ENCODE assay signal across 11 cellular contexts in genomic region chr2:172995323-172996244, GRCh38.
DNase-seq lines count a peak whose midpoint lies in the region; ATAC-seq and TF ChIP-seq lines count a peak whose summit lies in the region.
"Had no signal": no experiment of that assay in that cellular context is flagged by ENCODE, and none has a peak within 500 bp of the region (broad histone marks: within the 10 kb centered on the region; RNA-seq: fewer than 3 reads in every experiment).

No MANE protein-coding gene starts in this region.

- no peaks in the 10 kb centered on the region for H3K9me3 Mint-ChIP-seq in activated CD8-positive, alpha-beta T cell treated with anti-CD3 and anti-CD28 coated beads for 36 hours
- H3K9me3 Mint-ChIP-seq in effector memory CD8-positive, alpha-beta T cell, result no peaks in the 10 kb centered on the region
- H3K9me3 Mint-ChIP-seq: dendritic cell treated with granulocyte-macrophage colony-stimulating factor and Interleukin-4, amounts not matched to agents 40 ng/mL and 50 ng/mL, for 4 days had no signal

- H3K4me1 Mint-ChIP-seq in activated CD8-positive, alpha-beta T cell treated with anti-CD3 and anti-CD28 coated beads for 36 hours (ENCODE audit: low read depth), result no peaks in the 10 kb centered on the region
- H3K4me1 Mint-ChIP-seq in effector memory CD8-positive, alpha-beta T cell (ENCODE audit: low read depth in 2 of 2), result no peaks in the 10 kb centered on the region
- H3K4me1 Mint-ChIP-seq: B cell had no signal

- H3K36me3 Mint-ChIP-seq in activated CD8-positive, alpha-beta T cell treated with anti-CD3 and anti-CD28 coated beads for 36 hours (ENCODE audit: low read depth), result no peaks in the 10 kb centered on the region
- H3K36me3 Mint-ChIP-seq in effector memory CD8-positive, alpha-beta T cell (ENCODE audit: insufficient read depth), result no peaks in the 10 kb centered on the region

- in situ Hi-C loops in astrocyte of the spinal cord (cut with HindIII; ENCODE audit: low sequenced_read_pairs), result no loop called here

- peak; percentile 53 for TF ChIP-seq CTCF in astrocyte of the spinal cord (IDR thresholded peaks at IDR 0.05; ENCODE audit: low read depth, low read length)
- TF ChIP-seq CTCF in activated CD8-positive, alpha-beta T cell treated with anti-CD3 and anti-CD28 coated beads for 36 hours (IDR thresholded peaks at IDR 0.05), result no peak

- intact Hi-C loops in Right ventricle myocardium superior (cut with DNase I), result no loop called here
- intact Hi-C loops in cardiac septum (cut with DNase I), result no loop called here
- intact Hi-C loops in activated CD8-positive, alpha-beta T cell treated with anti-CD3 and anti-CD28 coated beads for 36 hours (cut with micrococcal nuclease), result no loop called here

- H3K4me3 Mint-ChIP-seq in activated CD8-positive, alpha-beta T cell treated with anti-CD3 and anti-CD28 coated beads for 36 hours, result no peak overlapping the region
- no peak overlapping the region for H3K4me3 Mint-ChIP-seq in effector memory CD8-positive, alpha-beta T cell
- H3K4me3 Mint-ChIP-seq: B cell; dendritic cell treated with granulocyte-macrophage colony-stimulating factor and Interleukin-4, amounts not matched to agents 40 ng/mL and 50 ng/mL, for 4 days had no signal

- POLR2A ChIA-PET in activated CD8-positive, alpha-beta T cell treated with anti-CD3 and anti-CD28 coated beads for 36 hours (lab: Charles Lee), result interaction anchor here (0.6 kb wide), 1 partner anchor 93 kb away, joined by 3 read pairs; no protein-coding TSS in a partner anchor

- H3K27me3 Mint-ChIP-seq in activated CD8-positive, alpha-beta T cell treated with anti-CD3 and anti-CD28 coated beads for 36 hours, result no peaks in the 10 kb centered on the region
- H3K27me3 Mint-ChIP-seq in effector memory CD8-positive, alpha-beta T cell, result peaks cover 49 to 69% of the 10 kb centered on the region in 2 donors

- DNase-seq in Right ventricle myocardium superior (peak; percentile 48), cardiac septum (ENCODE audit: low spot score) (no peak), astrocyte of the spinal cord (ENCODE audit: low read depth, low spot score) (peak; percentile 78), kidney glomerular epithelial cell (lab: John Stamatoyannopoulos, UW) (peak; percentile 82), cerebellum (ENCODE audit: low spot score) (no peak)
- no peak for DNase-seq in activated CD8-positive, alpha-beta T cell treated with anti-CD3 and anti-CD28 coated beads for 36 hours
- no peak for DNase-seq in effector memory CD8-positive, alpha-beta T cell
- DNase-seq: T-helper 1 cell had no signal

- ATAC-seq in Right ventricle myocardium superior (ENCODE audit: poor library complexity) (no peak), HG03175 (IDR thresholded peaks at IDR 0.05; ENCODE audit: unreplicated experiment) (no peak)
- no peak for ATAC-seq in activated CD8-positive, alpha-beta T cell treated with anti-CD3 and anti-CD28 coated beads for 36 hours
- ATAC-seq in effector memory CD8-positive, alpha-beta T cell (replicated peaks), result no peak

- no peak overlapping the region for H3K4me3 ChIP-seq in astrocyte of the spinal cord (ENCODE audit: low read depth, low read length)

- CTCF ChIA-PET in activated CD8-positive, alpha-beta T cell treated with anti-CD3 and anti-CD28 coated beads for 36 hours (lab: Charles Lee), result interaction anchor here (1.3 to 2.5 kb wide), 2 partner anchors 9 to 32 kb away, joined by 3 to 13 read pairs; no protein-coding TSS in a partner anchor

- no peak overlapping the region for H3K27ac Mint-ChIP-seq in activated CD8-positive, alpha-beta T cell treated with anti-CD3 and anti-CD28 coated beads for 36 hours
- no peak overlapping the region for H3K27ac Mint-ChIP-seq in effector memory CD8-positive, alpha-beta T cell
- H3K27ac Mint-ChIP-seq: B cell; dendritic cell treated with granulocyte-macrophage colony-stimulating factor and Interleukin-4, amounts not matched to agents 40 ng/mL and 50 ng/mL, for 4 days had no signal

Comparison
In these comparisons a context has a peak if more than half of its experiments do, and no peak if none do; other contexts are left out.
1. DNase-seq: peak in Right ventricle myocardium superior (single experiment), astrocyte of the spinal cord (single experiment) and kidney glomerular epithelial cell (single experiment); none in cardiac septum (single experiment), activated CD8-positive, alpha-beta T cell treated with anti-CD3 and anti-CD28 coated beads for 36 hours (single experiment), cerebellum (single experiment) and effector memory CD8-positive, alpha-beta T cell (0 of 3).